In the genomic region with DNA sequence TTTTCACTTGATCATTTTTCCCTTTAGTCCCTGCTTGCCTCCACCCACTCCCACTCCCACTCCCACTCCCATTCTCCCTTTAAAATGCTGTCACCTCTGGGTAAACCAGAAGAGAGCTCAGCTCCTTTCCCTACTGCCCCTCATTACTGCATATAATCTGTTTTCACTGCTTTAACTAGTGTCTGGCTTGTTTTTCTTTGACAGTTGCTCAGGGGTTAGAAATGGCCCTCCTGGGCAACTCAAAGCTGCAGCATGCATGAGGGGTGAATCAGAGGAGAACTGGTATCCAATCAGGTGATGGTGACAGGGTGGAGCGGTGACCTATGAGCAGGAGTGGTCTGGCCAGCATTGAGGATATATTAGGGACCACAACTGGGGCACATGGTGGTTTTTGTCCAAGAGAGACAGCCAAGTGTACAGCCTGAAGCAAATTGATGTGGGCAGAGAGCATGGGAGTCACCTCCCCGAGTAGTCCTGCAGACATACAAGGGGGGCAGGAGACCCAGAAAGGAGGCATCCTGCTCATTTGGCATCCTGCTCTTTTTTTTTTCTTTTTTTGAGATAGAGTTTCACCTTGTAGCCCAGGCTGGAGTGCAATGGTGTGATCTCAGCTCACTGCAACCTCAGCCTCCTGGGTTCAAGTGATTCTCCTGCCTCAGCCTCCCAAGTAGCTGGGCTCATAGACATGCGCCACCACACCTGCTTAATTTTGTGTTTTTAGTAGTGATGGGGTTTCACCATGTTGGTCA, we compare ENCODE assay signal across 11 cellular contexts. TPM values are rescaled to one million over a fixed set of nuclear protein-coding genes. Genes with fewer than 3 reads are reported as not detected.
DNase-seq lines count a peak whose midpoint lies in the region; ATAC-seq, FAIRE-seq and TF ChIP-seq lines count a peak whose summit lies in the region.
"Had no signal": no experiment of that assay in that cellular context is flagged by ENCODE, and none has a peak within 500 bp of the region (broad histone marks: within the 10 kb centered on the region; RNA-seq: fewer than 3 reads in every experiment).

No MANE protein-coding gene starts in this region.

- peak overlapping the region; percentile 72 for H3K9ac ChIP-seq in SK-N-SH

- H3K27me3 ChIP-seq in SK-N-SH (ENCODE audit: insufficient read depth) (no peaks in the 10 kb centered on the region), sigmoid colon (no peaks in the 10 kb centered on the region)
- H3K27me3 ChIP-seq: suprapubic skin had no signal

- no peaks in the 10 kb centered on the region for H4K20me1 ChIP-seq in SK-N-SH (ENCODE audit: insufficient read depth)

- H3F3A ChIP-seq in SK-N-SH (replicated peaks; ENCODE audit: insufficient read depth), result peaks cover 22% of the 10 kb centered on the region

- H3K36me3 ChIP-seq in SK-N-SH (replicated peaks in 1 of 2; ENCODE audit: control insufficient read depth in 1 of 2, insufficient read depth in 2 of 2, low read length in 1 of 2), result no peaks in the 10 kb centered on the region
- no peaks in the 10 kb centered on the region for H3K36me3 ChIP-seq in sigmoid colon
- H3K36me3 ChIP-seq: suprapubic skin had no signal

- no peak overlapping the region for H3K4me3 Mint-ChIP-seq in CD14-positive monocyte

- peak overlapping the region in 1 of 2 experiments; percentile 30; a peak in 1 of 4 replicates for H3K4me3 ChIP-seq in SK-N-SH (ENCODE audit: low read depth in 2 of 2, low read length in 1 of 2)
- H3K4me3 ChIP-seq in sigmoid colon, result no peak overlapping the region
- H3K4me3 ChIP-seq: skin epidermis, suprapubic skin had no signal

- TF ChIP-seq POLR2A in sigmoid colon (IDR thresholded peaks at IDR 0.05), result no peak

- WGBS in SK-N-SH (ENCODE audit: low lambda C conversion rate), result 48% methylated on average over 3 of the region's 3 CpGs
- WGBS in sigmoid colon, 2 donors, result 84 to 88% methylated on average over 3 of the region's 3 CpGs

- H3K27ac ChIP-seq in SK-N-SH (ENCODE audit: low read depth in 2 of 2, low read length in 1 of 2), result peak overlapping the region; percentile 70 to 99
- peak overlapping the region; percentile 80 to 96 (median 88) for H3K27ac ChIP-seq in sigmoid colon
- H3K27ac ChIP-seq: suprapubic skin had no signal

- TF ChIP-seq RAD21 in SK-N-SH (IDR thresholded peaks at IDR 0.05; ENCODE audit: low read length), result no peak

- no peaks in the 10 kb centered on the region for H3K36me3 Mint-ChIP-seq in CD14-positive monocyte

- peak overlapping the region; percentile 76 for H3K4me2 ChIP-seq in SK-N-SH

- no peak for ATAC-seq in GM19324 (IDR thresholded peaks at IDR 0.05; ENCODE audit: low FRiP score, unreplicated experiment)
- ATAC-seq: esophagus mucosa had no signal

- H3K9me3 ChIP-seq in SK-N-SH, result no peaks in the 10 kb centered on the region
- no peaks in the 10 kb centered on the region for H3K9me3 ChIP-seq in sigmoid colon
- H3K9me3 ChIP-seq: suprapubic skin had no signal

- H3K27ac Mint-ChIP-seq in CD14-positive monocyte, result no peak overlapping the region

- no peaks in the 10 kb centered on the region for H3K9me2 ChIP-seq in SK-N-SH

- POLR2A ChIA-PET in SK-N-SH (lab: Yijun Ruan, JAX), result no interaction called here

- peaks cover 10% of the 10 kb centered on the region for H3K4me1 Mint-ChIP-seq in CD14-positive monocyte

- peaks cover 3 to 4% (median 4%) of the 10 kb centered on the region in 3 donors for H3K27me3 Mint-ChIP-seq in CD14-positive monocyte (ENCODE audit: low read depth in 3 of 3)

- no peak for TF ChIP-seq CTCF in SK-N-SH (IDR thresholded peaks at IDR 0.05)
- no peak for TF ChIP-seq CTCF in sigmoid colon (IDR thresholded peaks at IDR 0.05)
- TF ChIP-seq CTCF in CD14-positive monocyte (IDR thresholded peaks at IDR 0.05), result no peak

- FAIRE-seq in G401.6 (lab: Jason Lieb, UNC), result peak; percentile 98

- TF ChIP-seq EP300 in SK-N-SH (IDR thresholded peaks at IDR 0.05; ENCODE audit: borderline replicate concordance in 1 of 2, low read depth in 1 of 2, low read length in 1 of 2), result 0 out of 4 replicates have a peak, but pooled peaks of 1 of the 2 experiments have one; percentile 60
- TF ChIP-seq EP300 in sigmoid colon (IDR thresholded peaks at IDR 0.05), result no peak

- H3K4me1 ChIP-seq in SK-N-SH (ENCODE audit: control insufficient read depth in 1 of 2, insufficient read depth in 2 of 2, low read depth in 1 of 2, low read length in 1 of 2) (peaks cover 12 to 36% of the 10 kb centered on the region in 2 experiments; a peak in 3 of 4 replicates), sigmoid colon (peaks cover 0 to 60% (median 58%) of the 10 kb centered on the region in 4 donors)

- peaks cover 3% of the 10 kb centered on the region; the same call in 1 of the 2 replicates for H3K79me2 ChIP-seq in SK-N-SH (ENCODE audit: insufficient read depth)

- intact Hi-C loops in sigmoid colon (cut with DNase I) (loop anchor here (2.0 kb wide), 1 partner anchor 64 kb away; a partner anchor contains a TSS), CD14-positive monocyte (cut with micrococcal nuclease) (no loop called here)

- DNase-seq in SK-N-SH, result peak; percentile 29
- peak; percentile 43 for DNase-seq in fibroblast of the conjunctiva (ENCODE audit: low read depth)
- no peak for DNase-seq in sigmoid colon
- no peak for DNase-seq in NCI-H187 (lab: John Stamatoyannopoulos, UW)
- DNase-seq in Ammon's horn (ENCODE audit: low spot score), result no peak
- no peak for DNase-seq in CD14-positive monocyte (ENCODE audit: low spot score)

- CTCF ChIA-PET in SK-N-SH (lab: Yijun Ruan, JAX), result interaction anchor here (1.6 kb wide), 1 partner anchor 49 kb away, joined by 4 read pairs; no protein-coding TSS in a partner anchor

- H3K9me3 Mint-ChIP-seq in CD14-positive monocyte, result no peaks in the 10 kb centered on the region

- peak overlapping the region; percentile 50 for H2AFZ ChIP-seq in SK-N-SH (ENCODE audit: low read depth)

TF ChIP-seq in SK-N-SH, 30 proteins besides CTCF, POLR2A, EP300 and RAD21 (continues in another document):
- TF ChIP-seq, protein P1, sequence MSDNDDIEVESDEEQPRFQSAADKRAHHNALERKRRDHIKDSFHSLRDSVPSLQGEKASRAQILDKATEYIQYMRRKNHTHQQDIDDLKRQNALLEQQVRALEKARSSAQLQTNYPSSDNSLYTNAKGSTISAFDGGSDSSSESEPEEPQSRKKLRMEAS (IDR thresholded peaks at IDR 0.05; ENCODE audit: low read depth), result peak; percentile 84
- peak; percentile 76 for TF ChIP-seq JUND (IDR thresholded peaks at IDR 0.05)
- TF ChIP-seq, protein P2, sequence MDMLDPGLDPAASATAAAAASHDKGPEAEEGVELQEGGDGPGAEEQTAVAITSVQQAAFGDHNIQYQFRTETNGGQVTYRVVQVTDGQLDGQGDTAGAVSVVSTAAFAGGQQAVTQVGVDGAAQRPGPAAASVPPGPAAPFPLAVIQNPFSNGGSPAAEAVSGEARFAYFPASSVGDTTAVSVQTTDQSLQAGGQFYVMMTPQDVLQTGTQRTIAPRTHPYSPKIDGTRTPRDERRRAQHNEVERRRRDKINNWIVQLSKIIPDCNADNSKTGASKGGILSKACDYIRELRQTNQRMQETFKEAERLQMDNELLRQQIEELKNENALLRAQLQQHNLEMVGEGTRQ (IDR thresholded peaks at IDR 0.05; ENCODE audit: borderline replicate concordance, low read depth, low read length), result no peak
- TF ChIP-seq TCF12 (IDR thresholded peaks at IDR 0.05), result peak; percentile 88
- no peak for TF ChIP-seq ELF1 (IDR thresholded peaks at IDR 0.05)
- no peak for TF ChIP-seq MEF2A (IDR thresholded peaks at IDR 0.05; ENCODE audit: borderline replicate concordance, low read depth)
- peak; percentile 58 for TF ChIP-seq POLR2AphosphoS5 (IDR thresholded peaks at IDR 0.05; ENCODE audit: low read depth, low read length)
- no peak for TF ChIP-seq TAF1 (IDR thresholded peaks at IDR 0.05; ENCODE audit: borderline replicate concordance, low read depth, low read length)
- 0 out of 2 replicates have a peak, but pooled peaks have one; percentile 66 for TF ChIP-seq RXRA (IDR thresholded peaks at IDR 0.05; ENCODE audit: borderline replicate concordance, low read depth)
- peak; percentile 83 for TF ChIP-seq FOSL2 (IDR thresholded peaks at IDR 0.05; ENCODE audit: borderline replicate concordance, low read depth)
- TF ChIP-seq, protein P3, sequence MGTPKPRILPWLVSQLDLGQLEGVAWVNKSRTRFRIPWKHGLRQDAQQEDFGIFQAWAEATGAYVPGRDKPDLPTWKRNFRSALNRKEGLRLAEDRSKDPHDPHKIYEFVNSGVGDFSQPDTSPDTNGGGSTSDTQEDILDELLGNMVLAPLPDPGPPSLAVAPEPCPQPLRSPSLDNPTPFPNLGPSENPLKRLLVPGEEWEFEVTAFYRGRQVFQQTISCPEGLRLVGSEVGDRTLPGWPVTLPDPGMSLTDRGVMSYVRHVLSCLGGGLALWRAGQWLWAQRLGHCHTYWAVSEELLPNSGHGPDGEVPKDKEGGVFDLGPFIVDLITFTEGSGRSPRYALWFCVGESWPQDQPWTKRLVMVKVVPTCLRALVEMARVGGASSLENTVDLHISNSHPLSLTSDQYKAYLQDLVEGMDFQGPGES (IDR thresholded peaks at IDR 0.05; ENCODE audit: low read depth, low read length), result no peak
- TF ChIP-seq NRF1 (IDR thresholded peaks at IDR 0.05; ENCODE audit: low read depth, low read length), result peak; percentile 41; the same call in 1 of the 2 replicates
- 0 out of 2 replicates have a peak, but pooled peaks have one; percentile 47 for TF ChIP-seq TEAD4 (IDR thresholded peaks at IDR 0.05; ENCODE audit: borderline replicate concordance, insufficient read depth)
- TF ChIP-seq NFIC (IDR thresholded peaks at IDR 0.05; ENCODE audit: borderline replicate concordance), result no peak; the same call in none of the 2 replicates
- no peak for TF ChIP-seq GATA2 (CRISPR knock-in tag; IDR thresholded peaks at IDR 0.05)
- TF ChIP-seq, protein P4, sequence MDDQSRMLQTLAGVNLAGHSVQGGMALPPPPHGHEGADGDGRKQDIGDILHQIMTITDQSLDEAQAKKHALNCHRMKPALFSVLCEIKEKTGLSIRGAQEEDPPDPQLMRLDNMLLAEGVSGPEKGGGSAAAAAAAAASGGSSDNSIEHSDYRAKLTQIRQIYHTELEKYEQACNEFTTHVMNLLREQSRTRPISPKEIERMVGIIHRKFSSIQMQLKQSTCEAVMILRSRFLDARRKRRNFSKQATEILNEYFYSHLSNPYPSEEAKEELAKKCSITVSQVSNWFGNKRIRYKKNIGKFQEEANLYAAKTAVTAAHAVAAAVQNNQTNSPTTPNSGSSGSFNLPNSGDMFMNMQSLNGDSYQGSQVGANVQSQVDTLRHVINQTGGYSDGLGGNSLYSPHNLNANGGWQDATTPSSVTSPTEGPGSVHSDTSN (IDR thresholded peaks at IDR 0.05), result peak; percentile 82

RNA-seq across cellular contexts. Expression of a gene that starts 42.7 kb away (rescaled TPM):
- polyA plus RNA-seq in SK-N-SH (2012; rRNA removed), result 79.8 and 81.8 TPM in 2 replicates
- polyA plus RNA-seq in SK-N-SH (2012; cell fraction: cytosol; rRNA removed), result 74.3 and 75.6 TPM in 2 replicates
- polyA plus RNA-seq in SK-N-SH (2012; cell fraction: nucleus; rRNA removed), result 110 and 164 TPM in 2 replicates
- 100 to 1,000 TPM in 1 of 4 donors, 10 to 100 TPM in 3; 80.6 to 105 (median 93.9) TPM for total RNA-seq in sigmoid colon
- 10 to 100 TPM; 42.6 to 61.5 (median 55.9) TPM for polyA plus RNA-seq in sigmoid colon
- polyA plus RNA-seq in CD14-positive monocyte, result 10 to 100 TPM; 75.6 to 76.2 TPM

Comparison
In these comparisons a context has a peak if more than half of its experiments do, and no peak if none do; other contexts are left out.
1. DNase-seq: peak in SK-N-SH (single experiment) and fibroblast of the conjunctiva (single experiment); none in sigmoid colon (single experiment), NCI-H187 (0 of 2), Ammon's horn (single experiment) and CD14-positive monocyte (single experiment).